ENCODE assay signal across 8 cellular contexts in genomic region chr18:59783138-59783537, GRCh38.
A peak's percentile ranks its signal among the peaks of the same experiment; 100 is the strongest.
DNase-seq lines count a peak whose midpoint lies in the region; ATAC-seq and TF ChIP-seq lines count a peak whose summit lies in the region.

No MANE protein-coding gene starts in this region.

- TF ChIP-seq POLR2A in erythroblast (IDR thresholded peaks at IDR 0.05; ENCODE audit: low read length) = no peak

- ATAC-seq in GM21367 (IDR thresholded peaks at IDR 0.05; ENCODE audit: unreplicated experiment) = peak; percentile 94
- peak; percentile 83 for ATAC-seq in HG03575 (IDR thresholded peaks at IDR 0.05; ENCODE audit: extremely low read depth, insufficient number of reproducible peaks, low FRiP score, unreplicated experiment)

- DNase-seq in NCI-H1417 (lab: John Stamatoyannopoulos, UW) = peak; percentile 10 to 82 (median 62)
- DNase-seq in NCI-H1417 treated with DMSO at 0.1 percent for 48 hours (lab: John Stamatoyannopoulos, UW) = no peak
- peak; percentile 63 for DNase-seq in OCI-M1 (lab: John Stamatoyannopoulos, UW)
- peak; percentile 16 to 41 for DNase-seq in erythroblast (lab: John Stamatoyannopoulos, UW)
- peak; percentile 27 for DNase-seq in retina
- no peak for DNase-seq in occipital lobe (lab: John Stamatoyannopoulos, UW)

Comparison
In these comparisons a context has a peak if more than half of its experiments do, and no peak if none do; other contexts are left out.
1. DNase-seq: peak in NCI-H1417 (3 of 3), OCI-M1 (single experiment), erythroblast (2 of 2) and retina (single experiment); none in NCI-H1417 treated with DMSO at 0.1 percent for 48 hours (single experiment) and occipital lobe (single experiment).